In the genomic region with DNA sequence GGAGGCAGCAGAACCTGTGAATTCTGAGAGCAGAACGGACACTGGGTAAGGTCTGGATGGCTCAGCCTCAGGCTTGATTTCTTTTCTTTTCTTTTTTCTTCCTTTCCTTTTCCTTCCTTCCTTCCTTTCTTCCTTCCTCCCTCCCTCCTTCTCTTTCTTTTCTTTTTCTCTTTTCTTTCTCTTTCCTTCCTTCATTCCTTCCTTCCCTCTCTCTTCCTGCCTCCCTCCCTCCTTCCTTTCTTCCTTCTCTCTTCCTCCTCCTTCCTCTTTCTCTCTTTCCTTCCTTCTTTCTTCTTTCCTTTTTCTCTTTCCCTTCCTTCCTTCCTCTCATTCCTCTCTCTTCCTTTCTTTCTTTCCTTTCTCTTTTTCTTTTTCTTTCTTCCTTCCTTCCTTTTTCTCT, we compare ENCODE assay signal across 1 cellular context.
TF ChIP-seq lines count a peak whose summit lies in the region.

No MANE protein-coding gene starts in this region.

TF ChIP-seq in GM23338, 12 proteins besides CTCF, POLR2A, EP300 and RAD21 (continued from another document):
- TF ChIP-seq, protein P1, sequence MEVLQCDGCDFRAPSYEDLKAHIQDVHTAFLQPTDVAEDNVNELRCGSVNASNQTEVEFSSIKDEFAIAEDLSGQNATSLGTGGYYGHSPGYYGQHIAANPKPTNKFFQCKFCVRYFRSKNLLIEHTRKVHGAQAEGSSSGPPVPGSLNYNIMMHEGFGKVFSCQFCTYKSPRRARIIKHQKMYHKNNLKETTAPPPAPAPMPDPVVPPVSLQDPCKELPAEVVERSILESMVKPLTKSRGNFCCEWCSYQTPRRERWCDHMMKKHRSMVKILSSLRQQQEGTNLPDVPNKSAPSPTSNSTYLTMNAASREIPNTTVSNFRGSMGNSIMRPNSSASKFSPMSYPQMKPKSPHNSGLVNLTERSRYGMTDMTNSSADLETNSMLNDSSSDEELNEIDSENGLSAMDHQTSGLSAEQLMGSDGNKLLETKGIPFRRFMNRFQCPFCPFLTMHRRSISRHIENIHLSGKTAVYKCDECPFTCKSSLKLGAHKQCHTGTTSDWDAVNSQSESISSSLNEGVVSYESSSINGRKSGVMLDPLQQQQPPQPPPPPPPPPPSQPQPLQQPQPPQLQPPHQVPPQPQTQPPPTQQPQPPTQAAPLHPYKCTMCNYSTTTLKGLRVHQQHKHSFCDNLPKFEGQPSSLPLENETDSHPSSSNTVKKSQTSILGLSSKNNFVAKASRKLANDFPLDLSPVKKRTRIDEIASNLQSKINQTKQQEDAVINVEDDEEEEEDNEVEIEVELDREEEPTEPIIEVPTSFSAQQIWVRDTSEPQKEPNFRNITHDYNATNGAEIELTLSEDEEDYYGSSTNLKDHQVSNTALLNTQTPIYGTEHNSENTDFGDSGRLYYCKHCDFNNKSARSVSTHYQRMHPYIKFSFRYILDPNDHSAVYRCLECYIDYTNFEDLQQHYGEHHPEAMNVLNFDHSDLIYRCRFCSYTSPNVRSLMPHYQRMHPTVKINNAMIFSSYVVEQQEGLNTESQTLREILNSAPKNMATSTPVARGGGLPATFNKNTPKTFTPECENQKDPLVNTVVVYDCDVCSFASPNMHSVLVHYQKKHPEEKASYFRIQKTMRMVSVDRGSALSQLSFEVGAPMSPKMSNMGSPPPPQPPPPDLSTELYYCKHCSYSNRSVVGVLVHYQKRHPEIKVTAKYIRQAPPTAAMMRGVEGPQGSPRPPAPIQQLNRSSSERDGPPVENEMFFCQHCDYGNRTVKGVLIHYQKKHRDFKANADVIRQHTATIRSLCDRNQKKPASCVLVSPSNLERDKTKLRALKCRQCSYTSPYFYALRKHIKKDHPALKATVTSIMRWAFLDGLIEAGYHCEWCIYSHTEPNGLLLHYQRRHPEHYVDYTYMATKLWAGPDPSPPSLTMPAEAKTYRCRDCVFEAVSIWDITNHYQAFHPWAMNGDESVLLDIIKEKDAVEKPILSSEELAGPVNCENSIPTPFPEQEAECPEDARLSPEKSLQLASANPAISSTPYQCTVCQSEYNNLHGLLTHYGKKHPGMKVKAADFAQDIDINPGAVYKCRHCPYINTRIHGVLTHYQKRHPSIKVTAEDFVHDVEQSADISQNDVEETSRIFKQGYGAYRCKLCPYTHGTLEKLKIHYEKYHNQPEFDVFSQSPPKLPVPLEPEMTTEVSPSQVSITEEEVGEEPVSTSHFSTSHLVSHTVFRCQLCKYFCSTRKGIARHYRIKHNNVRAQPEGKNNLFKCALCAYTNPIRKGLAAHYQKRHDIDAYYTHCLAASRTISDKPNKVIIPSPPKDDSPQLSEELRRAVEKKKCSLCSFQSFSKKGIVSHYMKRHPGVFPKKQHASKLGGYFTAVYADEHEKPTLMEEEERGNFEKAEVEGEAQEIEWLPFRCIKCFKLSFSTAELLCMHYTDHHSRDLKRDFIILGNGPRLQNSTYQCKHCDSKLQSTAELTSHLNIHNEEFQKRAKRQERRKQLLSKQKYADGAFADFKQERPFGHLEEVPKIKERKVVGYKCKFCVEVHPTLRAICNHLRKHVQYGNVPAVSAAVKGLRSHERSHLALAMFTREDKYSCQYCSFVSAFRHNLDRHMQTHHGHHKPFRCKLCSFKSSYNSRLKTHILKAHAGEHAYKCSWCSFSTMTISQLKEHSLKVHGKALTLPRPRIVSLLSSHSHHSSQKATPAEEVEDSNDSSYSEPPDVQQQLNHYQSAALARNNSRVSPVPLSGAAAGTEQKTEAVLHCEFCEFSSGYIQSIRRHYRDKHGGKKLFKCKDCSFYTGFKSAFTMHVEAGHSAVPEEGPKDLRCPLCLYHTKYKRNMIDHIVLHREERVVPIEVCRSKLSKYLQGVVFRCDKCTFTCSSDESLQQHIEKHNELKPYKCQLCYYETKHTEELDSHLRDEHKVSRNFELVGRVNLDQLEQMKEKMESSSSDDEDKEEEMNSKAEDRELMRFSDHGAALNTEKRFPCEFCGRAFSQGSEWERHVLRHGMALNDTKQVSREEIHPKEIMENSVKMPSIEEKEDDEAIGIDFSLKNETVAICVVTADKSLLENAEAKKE (CRISPR knock-in tag; IDR thresholded peaks at IDR 0.05) = no peak
- no peak for TF ChIP-seq EZH2phosphoT487 (IDR thresholded peaks at IDR 0.05; ENCODE audit: unreplicated experiment)
